In the genomic region with DNA sequence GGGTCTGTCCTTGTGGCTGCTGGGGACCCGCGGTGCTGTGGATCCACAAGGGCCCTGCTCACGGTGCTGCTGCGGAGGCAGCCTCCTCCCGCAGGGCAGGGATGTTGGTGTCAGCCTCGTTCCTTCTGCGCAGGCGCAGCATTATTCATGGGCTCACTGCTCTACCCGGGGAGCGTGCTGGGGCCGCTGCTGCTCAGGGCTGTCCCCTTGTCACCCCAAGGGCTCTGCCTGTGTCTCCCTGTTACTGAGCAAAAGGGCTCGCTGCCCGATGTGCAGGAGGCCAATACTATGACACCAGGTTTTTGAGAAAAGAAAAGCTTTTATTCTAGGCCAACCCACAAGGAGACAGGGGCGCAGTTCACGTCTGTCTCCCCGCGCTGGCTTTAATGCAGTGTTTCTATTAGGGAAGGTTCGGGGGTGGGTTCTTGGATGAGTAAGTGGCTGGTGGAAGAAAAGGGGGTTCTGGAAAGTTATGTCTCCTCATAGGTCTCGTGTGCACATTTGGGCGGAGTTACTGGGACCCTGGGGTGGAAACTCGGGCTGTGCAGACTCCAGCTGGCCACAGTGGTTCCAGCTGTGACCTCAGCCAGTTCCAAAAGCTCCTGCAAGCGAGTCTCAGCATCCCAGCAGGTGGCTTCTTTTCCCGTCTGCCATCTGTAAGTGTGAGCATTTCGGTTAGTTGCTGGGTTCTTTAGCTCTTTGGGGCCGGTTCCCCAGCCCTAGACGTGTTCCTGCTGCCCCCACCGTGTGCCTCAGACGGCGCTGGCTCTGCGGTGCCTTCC, we compare ENCODE assay signal across 20 cellular contexts. TPM values are rescaled to one million over a fixed set of nuclear protein-coding genes. Genes with fewer than 3 reads are reported as not detected.
DNase-seq lines count a peak whose midpoint lies in the region; ATAC-seq and TF ChIP-seq lines count a peak whose summit lies in the region.
"Had no signal": no experiment of that assay in that cellular context is flagged by ENCODE, and none has a peak within 500 bp of the region (broad histone marks: within the 10 kb centered on the region; RNA-seq: fewer than 3 reads in every experiment).

No MANE protein-coding gene starts in this region.

- intact Hi-C loops in cardiac septum (cut with DNase I) (no loop called here), Right ventricle myocardium inferior (cut with DNase I) (no loop called here)

- no peaks in the 10 kb centered on the region for H3K36me3 Mint-ChIP-seq in osteocyte (ENCODE audit: unreplicated experiment)

- H3K27ac Mint-ChIP-seq in osteocyte (ENCODE audit: unreplicated experiment) = no peak overlapping the region
- H3K27ac Mint-ChIP-seq: CD4-positive, alpha-beta T cell; memory B cell; WTC11 had no signal

- no peak overlapping the region for H3K4me3 Mint-ChIP-seq in osteocyte (ENCODE audit: unreplicated experiment)
- H3K4me3 Mint-ChIP-seq: CD4-positive, alpha-beta T cell; memory B cell; WTC11 had no signal

- peaks cover 10% of the 10 kb centered on the region for H3K9me3 Mint-ChIP-seq in osteocyte (ENCODE audit: unreplicated experiment)
- H3K9me3 Mint-ChIP-seq: CD4-positive, alpha-beta T cell had no signal

- no peak for ATAC-seq in Right ventricle myocardium inferior
- no peak for ATAC-seq in HG03025 (IDR thresholded peaks at IDR 0.05; ENCODE audit: low FRiP score, unreplicated experiment)

- peaks cover 10% of the 10 kb centered on the region for H3K27me3 Mint-ChIP-seq in osteocyte (ENCODE audit: unreplicated experiment)
- H3K27me3 Mint-ChIP-seq: CD4-positive, alpha-beta T cell; memory B cell had no signal

- no peak for TF ChIP-seq CTCF in osteocyte (IDR thresholded peaks at IDR 0.05)

- no peaks in the 10 kb centered on the region for H3K4me1 Mint-ChIP-seq in osteocyte (ENCODE audit: unreplicated experiment)
- H3K4me1 Mint-ChIP-seq: WTC11 had no signal

- DNase-seq in cardiac septum (ENCODE audit: low spot score) = peak; percentile 47
- DNase-seq in Right ventricle myocardium inferior (ENCODE audit: missing footprints) = no peak
- peak; percentile 24 for DNase-seq in cerebellum (ENCODE audit: low spot score)
- DNase-seq in osteocyte (ENCODE audit: extremely low spot score, unreplicated experiment) = peak; percentile 49
- no peak for DNase-seq in NCI-H446 (lab: John Stamatoyannopoulos, UW)
- no peak for DNase-seq in amniotic stem cell (lab: John Stamatoyannopoulos, UW)
- DNase-seq: activated CD4-positive, alpha-beta T cell treated with anti-CD3 and anti-CD28 coated beads, Interleukin-2, amount 50 U/mL, for 4 hours; activated CD8-positive, alpha-beta memory T cell treated with anti-CD3 and anti-CD28 coated beads, Interleukin-2, amount 50 U/mL, for 4 hours; anterior cingulate cortex; DMS153; GDM1; heart right ventricle; NCI-H1092; NCI-H1930; NCI-H226; T1000 had no signal

RNA-seq across cellular contexts. Expression of a gene that starts 40.8 kb away (rescaled TPM):
- total RNA-seq in cardiac septum = 2.9 TPM
- 3.3 TPM for total RNA-seq in Right ventricle myocardium inferior
- total RNA-seq in cerebellum = 6.4 TPM
- total RNA-seq in osteocyte = 4.0 and 4.2 TPM in 2 replicates

Comparison
In these comparisons a context has a peak if more than half of its experiments do, and no peak if none do; other contexts are left out.
1. DNase-seq: peak in cardiac septum (single experiment), cerebellum (single experiment) and osteocyte (single experiment); none in Right ventricle myocardium inferior (single experiment), NCI-H446 (0 of 2) and amniotic stem cell (single experiment).